In the genomic region with DNA sequence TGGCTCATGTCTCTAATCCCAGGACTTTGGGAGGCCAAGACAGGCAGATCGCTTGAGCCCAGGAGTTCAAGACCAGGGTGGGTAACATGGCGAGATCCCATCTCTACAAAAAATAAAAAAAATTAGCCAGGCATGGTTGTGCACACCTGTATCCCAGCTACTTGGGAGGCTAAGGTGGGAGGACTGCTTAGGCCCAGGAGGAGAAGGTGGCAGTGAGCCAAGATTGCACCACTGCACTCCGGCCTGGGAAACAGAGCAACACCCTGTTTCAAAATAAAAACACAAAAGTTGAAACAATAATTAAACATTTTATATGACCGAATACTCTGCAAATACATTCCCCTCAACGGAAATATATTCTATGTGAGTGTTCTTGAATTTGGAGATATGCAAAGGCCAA, we compare ENCODE assay signal across 27 cellular contexts.
"Had no signal": no experiment of that assay in that cellular context is flagged by ENCODE, and none has a peak within 500 bp of the region (broad histone marks: within the 10 kb centered on the region; RNA-seq: fewer than 3 reads in every experiment).

No MANE protein-coding gene starts in this region.

- ATAC-seq: activated naive CD4-positive, alpha-beta T cell treated with anti-CD3 and anti-CD28 coated beads, Interleukin-2, amount 50 U/mL, for 72 hours; activated T-cell treated with anti-CD3 and anti-CD28 coated beads, Interleukin-2, amount 50 U/mL, for 72 hours; esophagus mucosa; foreskin keratinocyte; gastrocnemius medialis; heart right ventricle; T-cell; T-helper 17 cell; WTC11 had no signal

- H3K9me3 ChIP-seq: ascending aorta, gastrocnemius medialis, heart right ventricle had no signal

- H3K36me3 ChIP-seq: ascending aorta, gastrocnemius medialis, heart right ventricle had no signal

- H3K27ac ChIP-seq: ascending aorta, coronary artery, dorsolateral prefrontal cortex, foreskin keratinocyte, gastrocnemius medialis, heart right ventricle, VCaP had no signal

- DNase-seq: activated CD4-positive, alpha-beta memory T cell treated with anti-CD3 and anti-CD28 coated beads, Interleukin-2, amount 10 ng/mL, durations not matched to agents 7 days and 5 days; activated CD4-positive, alpha-beta T cell treated with anti-CD3 and anti-CD28 coated beads for 1 hour; activated CD4-positive, alpha-beta T cell treated with anti-CD3 and anti-CD28 coated beads for 4 hours; activated CD4-positive, alpha-beta T cell treated with anti-CD3 and anti-CD28 coated beads, Interleukin-2, amount 10 ng/mL, durations not matched to agents 7 days and 5 days; activated CD4-positive, alpha-beta T cell treated with anti-CD3 and anti-CD28 coated beads, Interleukin-2, amount 50 U/mL, for 4 hours; activated CD8-positive, alpha-beta memory T cell treated with anti-CD3 and anti-CD28 coated beads, Interleukin-2, amount 50 U/mL, for 48 hours; activated gamma-delta T cell; activated naive CD4-positive, alpha-beta T cell; activated naive CD4-positive, alpha-beta T cell treated with anti-CD3 and anti-CD28 coated beads, Interleukin-2, amount 10 ng/mL, durations not matched to agents 7 days and 5 days; activated naive CD8-positive, alpha-beta T cell treated with anti-CD3 and anti-CD28 coated beads, Interleukin-2, amount 10 ng/mL, durations not matched to agents 7 days and 5 days; activated T-cell treated with anti-CD3 and anti-CD28 coated beads for 4 hours; activated T-cell treated with anti-CD3 and anti-CD28 coated beads, Interleukin-2, amount 50 U/mL, for 24 hours; activated T-cell treated with anti-CD3 and anti-CD28 coated beads, Interleukin-2, amount 50 U/mL, for 72 hours; dorsolateral prefrontal cortex; effector memory CD4-positive, alpha-beta T cell; endodermal cell; foreskin keratinocyte; gastrocnemius medialis; heart right ventricle; T-cell; T-helper 17 cell had no signal

- H3K27me3 ChIP-seq: ascending aorta, dorsolateral prefrontal cortex, foreskin keratinocyte, gastrocnemius medialis, heart right ventricle had no signal

- H3K4me3 ChIP-seq: ascending aorta, coronary artery, dorsolateral prefrontal cortex, gastrocnemius medialis, heart right ventricle had no signal
